19 cellular contexts compared by ENCODE assay signal in genomic region chr4:17665346-17665745, GRCh38. TPM values are rescaled to one million over a fixed set of nuclear protein-coding genes. Genes with fewer than 3 reads are reported as not detected.
DNase-seq lines count a peak whose midpoint lies in the region; ATAC-seq and TF ChIP-seq lines count a peak whose summit lies in the region.
"Had no signal": no experiment of that assay in that cellular context is flagged by ENCODE, and none has a peak within 500 bp of the region (broad histone marks: within the 10 kb centered on the region; RNA-seq: fewer than 3 reads in every experiment).

No MANE protein-coding gene starts in this region.

- peak; percentile 23 for ATAC-seq in GM21619 (IDR thresholded peaks at IDR 0.05; ENCODE audit: unreplicated experiment)
- ATAC-seq: gastroesophageal sphincter had no signal

- H3K4me2 ChIP-seq in smooth muscle cell = no peak overlapping the region
- H3K4me2 ChIP-seq: neural progenitor cell, PC-9 had no signal

- DNase-seq in DMS79 treated with DMSO at 0.1 percent for 48 hours (lab: John Stamatoyannopoulos, UW) = peak; percentile 4
- no peak for DNase-seq in DMS79 (lab: John Stamatoyannopoulos, UW)
- no peak for DNase-seq in HL-60 (ENCODE audit: low read depth in 1 of 2, low spot score in 1 of 2)
- no peak for DNase-seq in activated T-cell treated with anti-CD3 and anti-CD28 coated beads for 4 hours
- no peak for DNase-seq in smooth muscle cell (lab: John Stamatoyannopoulos, UW; ENCODE audit: unreplicated experiment)
- no peak for DNase-seq in NCI-H1694 treated with DMSO at 0.1 percent for 48 hours (lab: John Stamatoyannopoulos, UW)
- DNase-seq: amniotic stem cell, DND-41, NCI-H1092 treated with DMSO at 0.1 percent for 48 hours, NCI-H2227 treated with DMSO at 0.1 percent for 48 hours, PC-9, WERI-Rb-1 had no signal

- H3K36me3 Mint-ChIP-seq in nephron (ENCODE audit: low read depth) = no peaks in the 10 kb centered on the region
- H3K36me3 Mint-ChIP-seq: CD14-positive monocyte, neural progenitor cell had no signal

- TF ChIP-seq CTCF in HL-60 (IDR thresholded peaks at IDR 0.05; ENCODE audit: insufficient read depth, low read length) (no peak), nephron (IDR thresholded peaks at IDR 0.05; ENCODE audit: unreplicated experiment in 3 of 3) (no peak), smooth muscle cell (IDR thresholded peaks at IDR 0.05; ENCODE audit: borderline replicate concordance, insufficient read depth, poor library complexity, severe bottlenecking) (no peak)

- no peaks in the 10 kb centered on the region for H3K79me2 ChIP-seq in smooth muscle cell (ENCODE audit: low read depth)

- H3K36me3 ChIP-seq in smooth muscle cell (ENCODE audit: low read depth) = no peaks in the 10 kb centered on the region
- H3K36me3 ChIP-seq: gastroesophageal sphincter, neural progenitor cell, WERI-Rb-1 had no signal

- H3K4me3 ChIP-seq in HL-60 (replicated peaks; ENCODE audit: insufficient read depth, low read length) (no peak overlapping the region), smooth muscle cell (no peak overlapping the region)
- H3K4me3 ChIP-seq: gastroesophageal sphincter, neural progenitor cell, PC-9 had no signal

- no peaks in the 10 kb centered on the region for H3F3A ChIP-seq in smooth muscle cell (ENCODE audit: low read depth)

- H3K9me3 ChIP-seq in smooth muscle cell (replicated peaks; ENCODE audit: low read depth) = no peaks in the 10 kb centered on the region
- H3K9me3 ChIP-seq: gastroesophageal sphincter had no signal

- peaks cover 7% of the 10 kb centered on the region for H3K27me3 Mint-ChIP-seq in nephron (ENCODE audit: low read depth)

- peak overlapping the region in 2 of 3 experiments; percentile 31 to 64 for H3K27ac Mint-ChIP-seq in nephron
- H3K27ac Mint-ChIP-seq: activated T-helper 2 cell treated with anti-CD3 and anti-CD28 coated beads, Interferon-gamma antibody, Interleukin-2, Interleukin-4, amounts not matched to agents 10 μg/mL and 5 μg/mL and 100 μg/mL, durations not matched to agents 14 hours and 24 hours and 36 hours; neural progenitor cell had no signal

- no peak overlapping the region for H3K9ac ChIP-seq in smooth muscle cell (ENCODE audit: low read depth)
- H3K9ac ChIP-seq: neural progenitor cell had no signal

- WGBS in smooth muscle cell (ENCODE audit: low lambda C conversion rate) = 84% methylated on average over 1 of the region's 1 CpG

- H3K4me1 ChIP-seq in smooth muscle cell (ENCODE audit: low read depth) = no peaks in the 10 kb centered on the region
- H3K4me1 ChIP-seq: gastroesophageal sphincter, neural progenitor cell had no signal

- no peaks in the 10 kb centered on the region for H3K9me3 Mint-ChIP-seq in nephron
- H3K9me3 Mint-ChIP-seq: activated T-helper 2 cell treated with anti-CD3 and anti-CD28 coated beads, Interferon-gamma antibody, Interleukin-2, Interleukin-4, amounts not matched to agents 10 μg/mL and 5 μg/mL and 100 μg/mL, durations not matched to agents 14 hours and 24 hours and 36 hours; neural progenitor cell had no signal

- no peak overlapping the region for H2AFZ ChIP-seq in smooth muscle cell (ENCODE audit: low read depth)
- H2AFZ ChIP-seq: neural progenitor cell, PC-9 had no signal

- H3K27me3 ChIP-seq in HL-60 (ENCODE audit: insufficient read depth, poor library complexity, severe bottlenecking) (no peaks in the 10 kb centered on the region), smooth muscle cell (ENCODE audit: low read depth) (no peaks in the 10 kb centered on the region)
- H3K27me3 ChIP-seq: gastroesophageal sphincter, neural progenitor cell had no signal

- no peaks in the 10 kb centered on the region for H3K4me1 Mint-ChIP-seq in nephron
- H3K4me1 Mint-ChIP-seq: neural progenitor cell had no signal

- H3K27ac ChIP-seq in HL-60 (replicated peaks) = 0 out of 2 replicates have a peak overlapping the region, but pooled peaks have one; percentile 11
- no peak overlapping the region for H3K27ac ChIP-seq in smooth muscle cell (ENCODE audit: low read depth)
- H3K27ac ChIP-seq: 22Rv1, gastroesophageal sphincter, neural progenitor cell, PC-9, WERI-Rb-1 had no signal

- H3K4me3 Mint-ChIP-seq in nephron = no peak overlapping the region
- H3K4me3 Mint-ChIP-seq: neural progenitor cell had no signal

- no peaks in the 10 kb centered on the region for H4K20me1 ChIP-seq in smooth muscle cell (ENCODE audit: low read depth)

RNA-seq across cellular contexts. Expression of gene MED28, which starts 50.9 kb away (rescaled TPM):
- total RNA-seq in smooth muscle cell = 10.4 and 10.9 TPM in 2 replicates
- polyA plus RNA-seq in smooth muscle cell = 39.5 and 42.0 TPM in 2 replicates
